ENCODE assay signal across 28 cellular contexts in genomic region chr2:202215179-202215578, GRCh38.
"Had no signal": no experiment of that assay in that cellular context is flagged by ENCODE, and none has a peak within 500 bp of the region (broad histone marks: within the 10 kb centered on the region; RNA-seq: fewer than 3 reads in every experiment).

No MANE protein-coding gene starts in this region.

- H3K36me3 ChIP-seq: breast epithelium, colonic mucosa had no signal

- H3K27ac ChIP-seq: breast epithelium, colonic mucosa, gastrocnemius medialis, neural progenitor cell, testis, transverse colon, WERI-Rb-1 had no signal

- FAIRE-seq: kidney had no signal

- H3K9me3 ChIP-seq: breast epithelium, colonic mucosa, gastrocnemius medialis, testis, transverse colon had no signal

- H3K4me1 ChIP-seq: breast epithelium, colonic mucosa, neural progenitor cell, testis, transverse colon had no signal

- H3K4me3 ChIP-seq: breast epithelium, colonic mucosa, gastrocnemius medialis, neural progenitor cell, testis, transverse colon had no signal

- ATAC-seq: gastrocnemius medialis, left colon, natural killer cell, right cardiac atrium, T-helper 17 cell had no signal

- H3K27me3 ChIP-seq: breast epithelium, colonic mucosa, gastrocnemius medialis, neural progenitor cell, testis, transverse colon had no signal

- DNase-seq: activated CD4-positive, alpha-beta memory T cell treated with anti-CD3 and anti-CD28 coated beads for 36 hours; activated CD4-positive, alpha-beta T cell treated with anti-CD3 and anti-CD28 coated beads, Interleukin-2, amount 10 ng/mL, durations not matched to agents 24 days and 14 days; activated CD4-positive, CD25-positive, alpha-beta regulatory T cell treated with anti-CD3 and anti-CD28 coated beads, Interleukin-2, amount 50 U/mL, for 72 hours; activated CD8-positive, alpha-beta memory T cell treated with anti-CD3 and anti-CD28 coated beads, Interleukin-2, amount 50 U/mL, for 4 hours; activated effector memory CD4-positive, alpha-beta T cell treated with anti-CD3 and anti-CD28 coated beads, Interleukin-2, amount 50 U/mL, for 16 hours; activated naive CD4-positive, alpha-beta T cell treated with anti-CD3 and anti-CD28 coated beads, Interleukin-2, amount 10 ng/mL, durations not matched to agents 7 days and 5 days; activated naive CD8-positive, alpha-beta T cell treated with anti-CD3 and anti-CD28 coated beads, Interleukin-2, amount 10 ng/mL, durations not matched to agents 7 days and 5 days; activated T-cell treated with anti-CD3 and anti-CD28 coated beads, Interleukin-2, amount 50 U/mL, for 1 hour; amygdala; colonic mucosa; effector CD8-positive, alpha-beta T cell; gastrocnemius medialis; glutamatergic neuron; kidney; left colon; natural killer cell; occipital lobe; posterior cingulate gyrus; right cardiac atrium; stimulated activated CD4-positive, alpha-beta T cell treated with anti-CD3 and anti-CD28 coated beads, Interleukin-2, amount 100 ng/mL, for 48 hours; stimulated activated naive CD4-positive, alpha-beta T cell treated with Interleukin-2 at 50 U/mL for 16 hours; T-helper 17 cell; T1000; testis; transverse colon; WERI-Rb-1 had no signal
